Comparison of ENCODE assay signal across 8 cellular contexts in the genomic region with DNA sequence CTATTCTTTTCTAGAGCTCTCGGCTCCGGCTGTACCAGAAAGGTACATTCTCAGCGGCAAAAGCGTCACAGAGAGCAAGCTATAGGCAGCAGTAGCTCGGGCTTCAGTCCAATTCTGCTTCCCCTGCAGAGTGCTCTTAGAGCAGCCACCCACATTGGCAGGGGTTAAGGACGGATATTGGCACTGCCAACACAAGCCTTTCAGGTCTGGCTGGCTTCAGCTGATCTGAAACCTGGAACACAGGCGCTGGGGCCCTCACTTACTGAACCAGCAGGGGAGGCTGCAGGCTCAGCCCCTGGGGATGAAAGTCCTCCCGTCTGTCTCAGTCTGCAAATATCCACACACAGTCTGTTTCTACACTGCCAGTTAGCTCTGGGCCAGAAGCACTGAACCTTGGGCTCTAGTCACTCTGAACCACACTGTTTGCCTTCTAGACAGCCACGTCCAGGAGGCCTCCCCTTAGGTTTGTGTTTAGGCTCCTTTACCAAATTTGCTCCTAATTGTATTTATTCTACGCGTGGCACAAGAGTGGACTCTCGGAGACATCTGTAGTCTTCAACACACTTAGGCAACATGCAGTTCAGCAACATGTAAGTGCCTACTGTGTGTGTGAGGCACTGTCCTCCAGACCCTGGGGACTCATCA. TPM values are rescaled to one million over a fixed set of nuclear protein-coding genes. Genes with fewer than 3 reads are reported as not detected.
A peak's percentile ranks its signal among the peaks of the same experiment; 100 is the strongest.
DNase-seq lines count a peak whose midpoint lies in the region; ATAC-seq, FAIRE-seq and TF ChIP-seq lines count a peak whose summit lies in the region.

No MANE protein-coding gene starts in this region.

- H4K20me1 ChIP-seq in HepG2 (ENCODE audit: insufficient read depth, low read length): no peaks in the 10 kb centered on the region

- peaks cover 39% of the 10 kb centered on the region for H3K4me1 ChIP-seq in HepG2 (ENCODE audit: insufficient read depth, low read length)

- FAIRE-seq in bronchial epithelial cell (lab: Jason Lieb, UNC) (peak; percentile 64), HepG2 (lab: Jason Lieb, UNC) (peak; percentile 97)

- TF ChIP-seq EP300 in Ishikawa (IDR thresholded peaks at IDR 0.05; ENCODE audit: borderline replicate concordance) (no peak), HepG2 (IDR thresholded peaks at IDR 0.05; ENCODE audit: low read depth in 2 of 2, low read length in 2 of 2) (no peak), HepG2 (CRISPR knock-in tag; IDR thresholded peaks at IDR 0.05; ENCODE audit: borderline replicate concordance) (no peak)

- H3K4me2 ChIP-seq in HepG2 (ENCODE audit: low read depth, low read length): peak overlapping the region; percentile 58

- peak; percentile 100 for ATAC-seq in HepG2
- ATAC-seq in GM19452 (IDR thresholded peaks at IDR 0.05; ENCODE audit: unreplicated experiment): no peak
- no peak for ATAC-seq in HG03108 (IDR thresholded peaks at IDR 0.05; ENCODE audit: unreplicated experiment)

- TF ChIP-seq CTCF in bronchial epithelial cell (IDR thresholded peaks at IDR 0.05; ENCODE audit: insufficient read depth, low read length, severe bottlenecking) (peak; percentile 94), HepG2 (CRISPR knock-in tag; IDR thresholded peaks at IDR 0.05) (peak; percentile 98)

- POLR2A ChIA-PET in HepG2 (lab: Yijun Ruan, JAX): interaction anchor here (1.2 kb wide), 1 partner anchor 150 kb away, joined by 7 read pairs; no protein-coding TSS in a partner anchor

- WGBS in HepG2 (ENCODE audit: low lambda C conversion rate): 36% methylated on average over 9 of the region's 12 CpGs

- no peaks in the 10 kb centered on the region for H3K36me3 ChIP-seq in bronchial epithelial cell (ENCODE audit: control insufficient read depth, insufficient read depth, low read length)
- H3K36me3 ChIP-seq in HepG2 (replicated peaks in 1 of 2; ENCODE audit: control insufficient read depth in 1 of 2, insufficient read depth in 2 of 2, low read length in 2 of 2): peaks cover 0 to 11% of the 10 kb centered on the region in 2 experiments; a peak in 1 of 5 replicates

- H3K9me3 ChIP-seq in HepG2 (ENCODE audit: low read length): no peaks in the 10 kb centered on the region

- H3K27me3 ChIP-seq in bronchial epithelial cell (ENCODE audit: control insufficient read depth, insufficient read depth, low read length) (no peaks in the 10 kb centered on the region), HepG2 (ENCODE audit: control insufficient read depth in 1 of 2, insufficient read depth in 2 of 2, low read length in 2 of 2) (no peaks in the 10 kb centered on the region)

- H3K9ac ChIP-seq in HepG2 (ENCODE audit: insufficient read depth, low read depth, low read length): peak overlapping the region; percentile 48

- TF ChIP-seq RAD21 in Ishikawa (IDR thresholded peaks at IDR 0.05; ENCODE audit: low read depth) (peak; percentile 70), HepG2 (CRISPR knock-in tag; IDR thresholded peaks at IDR 0.05) (peak; percentile 99)

- no TSS peak for BruUV-seq in HepG2 (replicated peaks; lab: Mats Ljungman, UMichigan)

- H3K79me2 ChIP-seq in HepG2 (ENCODE audit: insufficient read depth, low read length): no peaks in the 10 kb centered on the region

- intact Hi-C loops in HepG2 (cut with micrococcal nuclease; ENCODE audit: unreplicated experiment): loop anchor here (1.0 to 5.0 kb wide), 3 partner anchors 62 to 149 kb away; no protein-coding TSS in a partner anchor

- no peak overlapping the region for H3K4me3 ChIP-seq in bronchial epithelial cell (ENCODE audit: low read depth, low read length)
- peak overlapping the region in 1 of 3 experiments; percentile 14; a peak in 1 of 6 replicates for H3K4me3 ChIP-seq in HepG2 (replicated peaks in 1 of 3; ENCODE audit: insufficient read depth in 1 of 3, low read depth in 2 of 3, low read length in 3 of 3)

- TF ChIP-seq POLR2A in HepG2 (IDR thresholded peaks at IDR 0.05; ENCODE audit: insufficient read depth in 1 of 2, low read depth in 2 of 2, low read length in 2 of 2): peak in 1 of 2 experiments; percentile 54; a peak in 2 of 4 replicates

- DNase-seq in AG08395 (ENCODE audit: low spot score) (peak; percentile 69), bronchial epithelial cell (ENCODE audit: low read depth) (peak; percentile 51), HepG2 (ENCODE audit: low spot score) (peak; percentile 92), NCI-H748 treated with DMSO at 0.1 percent for 48 hours (lab: John Stamatoyannopoulos, UW) (no peak)
- no peak for DNase-seq in stimulated activated naive CD4-positive, alpha-beta T cell (lab: John Stamatoyannopoulos, UW)

- CTCF ChIA-PET in HepG2 (lab: Yijun Ruan, JAX; ENCODE audit: low intra/inter-chr PET ratio, low total read pairs): interaction anchor here (1.6 to 2.2 kb wide), 2 partner anchors 137 to 150 kb away, joined by 4 to 26 read pairs; no protein-coding TSS in a partner anchor

- in situ Hi-C loops in HepG2 (cut with HindIII; ENCODE audit: extremely low pct_ligation_motif_present, low pct_unique_long_range_greater_than_20kb): loop anchor here (5.0 kb wide), 1 partner anchor 147 kb away; no protein-coding TSS in a partner anchor

- H3K27ac ChIP-seq in HepG2 (ENCODE audit: extremely low read length, insufficient read depth, low read length): peak overlapping the region; percentile 81

- H2AFZ ChIP-seq in HepG2 (ENCODE audit: low read length): no peak overlapping the region

TF ChIP-seq in Ishikawa, 13 proteins besides CTCF, POLR2A, EP300 and RAD21:
- peak; percentile 53 for TF ChIP-seq NFIC (IDR thresholded peaks at IDR 0.05)
- no peak for TF ChIP-seq TCF12 (IDR thresholded peaks at IDR 0.05; ENCODE audit: low read depth)

TF ChIP-seq in HepG2, 621 proteins besides CTCF, POLR2A, EP300 and RAD21 (continues in another document):
- TF ChIP-seq ZFY (CRISPR knock-in tag; IDR thresholded peaks at IDR 0.05) (peak; percentile 54; the same call in 1 of the 2 replicates), ZSCAN22 (CRISPR knock-in tag; IDR thresholded peaks at IDR 0.05) (no peak), NCOR1 (IDR thresholded peaks at IDR 0.05; ENCODE audit: borderline replicate concordance, low read length) (peak; percentile 24; the same call in 1 of the 2 replicates), TBL1XR1 (IDR thresholded peaks at IDR 0.05; ENCODE audit: borderline replicate concordance, low read length, partially characterized antibody) (no peak)

RNA-seq across cellular contexts. Expression of a gene that starts 40.1 kb away (rescaled TPM):
- total RNA-seq in bronchial epithelial cell (0.64 and 1.3 TPM in 2 replicates), HepG2 (2016; rRNA removed; fragmentation: Illumina TruSeq; extraction: Trizol) (0.31 TPM in 1 of 2 replicates, not detected in the other)
- total RNA-seq in HepG2 (2016; cell fraction: cytosol; rRNA removed; fragmentation: Illumina TruSeq; extraction: Trizol; ENCODE audit: low read depth): not detected in 2 replicates
- 0.12 and 0.26 TPM in 2 replicates for total RNA-seq in HepG2 (2016; cell fraction: insoluble cytoplasmic fraction; rRNA removed; fragmentation: Illumina TruSeq; extraction: Trizol)
- 0.06 and 0.07 TPM in 2 replicates for total RNA-seq in HepG2 (2016; cell fraction: membrane; rRNA removed; fragmentation: Illumina TruSeq; extraction: Trizol)
- not detected in 2 replicates for total RNA-seq in HepG2 (2016; cell fraction: nucleus; rRNA removed; fragmentation: Illumina TruSeq; extraction: Trizol)
- polyA plus RNA-seq in HepG2 (2011; rRNA removed): 0.04 and 0.10 TPM in 2 replicates
- 0.09 and 0.12 TPM in 2 replicates for polyA plus RNA-seq in HepG2 (2011; cell fraction: cytosol; rRNA removed)
- polyA plus RNA-seq in HepG2 (2011; cell fraction: nucleus; rRNA removed): 1.1 and 1.2 TPM in 2 replicates
- polyA plus RNA-seq in HepG2 (2012): 0.23 and 0.39 TPM in 2 replicates
- polyA plus RNA-seq in HepG2 (2016; cell fraction: cytosol; fragmentation: Illumina TruSeq; extraction: Trizol; ENCODE audit: low read depth): not detected in 2 replicates
- polyA plus RNA-seq in HepG2 (2016; cell fraction: insoluble cytoplasmic fraction; fragmentation: Illumina TruSeq; extraction: Trizol; ENCODE audit: low read depth): 0.08 TPM in 1 of 2 replicates, not detected in the other
- 0.06 and 0.09 TPM in 2 replicates for polyA plus RNA-seq in HepG2 (2016; cell fraction: membrane; fragmentation: Illumina TruSeq; extraction: Trizol; ENCODE audit: low read depth)
- 0.84 TPM in 1 of 2 replicates, not detected in the other for polyA plus RNA-seq in HepG2 (2016; cell fraction: nucleus; fragmentation: Illumina TruSeq; extraction: Trizol; ENCODE audit: insufficient read depth, low read depth)
- 0.12 and 0.56 TPM in 2 replicates for polyA minus RNA-seq in HepG2 (2011; rRNA and poly(A)+ RNA removed; ENCODE audit: low replicate concordance)
- polyA minus RNA-seq in HepG2 (2011; cell fraction: cytosol; rRNA and poly(A)+ RNA removed): not detected in 2 replicates
- polyA minus RNA-seq in HepG2 (2011; cell fraction: nucleus; rRNA and poly(A)+ RNA removed): 0.12 and 0.13 TPM in 2 replicates

RNA-seq across cellular contexts. Expression of a gene that starts 53.2 kb away (rescaled TPM):
- total RNA-seq in bronchial epithelial cell (54.4 and 69.0 TPM in 2 replicates), HepG2 (2016; rRNA removed; fragmentation: Illumina TruSeq; extraction: Trizol) (28.2 and 28.5 TPM in 2 replicates)
- 14.6 and 20.0 TPM in 2 replicates for total RNA-seq in HepG2 (2016; cell fraction: cytosol; rRNA removed; fragmentation: Illumina TruSeq; extraction: Trizol; ENCODE audit: low read depth)
- total RNA-seq in HepG2 (2016; cell fraction: insoluble cytoplasmic fraction; rRNA removed; fragmentation: Illumina TruSeq; extraction: Trizol): 30.5 and 31.5 TPM in 2 replicates
- total RNA-seq in HepG2 (2016; cell fraction: membrane; rRNA removed; fragmentation: Illumina TruSeq; extraction: Trizol): 29.3 and 32.1 TPM in 2 replicates
- 13.5 and 15.0 TPM in 2 replicates for total RNA-seq in HepG2 (2016; cell fraction: nucleus; rRNA removed; fragmentation: Illumina TruSeq; extraction: Trizol)
- 23.7 and 30.7 TPM in 2 replicates for polyA plus RNA-seq in HepG2 (2011; rRNA removed)
- polyA plus RNA-seq in HepG2 (2011; cell fraction: cytosol; rRNA removed): 28.7 and 32.0 TPM in 2 replicates
- polyA plus RNA-seq in HepG2 (2011; cell fraction: nucleus; rRNA removed): 12.2 and 17.3 TPM in 2 replicates
- polyA plus RNA-seq in HepG2 (2012): 7.1 and 10.8 TPM in 2 replicates
- 21.4 and 25.7 TPM in 2 replicates for polyA plus RNA-seq in HepG2 (2016; cell fraction: cytosol; fragmentation: Illumina TruSeq; extraction: Trizol; ENCODE audit: low read depth)
- polyA plus RNA-seq in HepG2 (2016; cell fraction: insoluble cytoplasmic fraction; fragmentation: Illumina TruSeq; extraction: Trizol; ENCODE audit: low read depth): 30.2 and 32.2 TPM in 2 replicates
- 25.8 and 29.0 TPM in 2 replicates for polyA plus RNA-seq in HepG2 (2016; cell fraction: membrane; fragmentation: Illumina TruSeq; extraction: Trizol; ENCODE audit: low read depth)
- 19.9 and 28.4 TPM in 2 replicates for polyA plus RNA-seq in HepG2 (2016; cell fraction: nucleus; fragmentation: Illumina TruSeq; extraction: Trizol; ENCODE audit: insufficient read depth, low read depth)
- polyA minus RNA-seq in HepG2 (2011; rRNA and poly(A)+ RNA removed; ENCODE audit: low replicate concordance): 18.1 and 38.8 TPM in 2 replicates
- 2.6 and 5.9 TPM in 2 replicates for polyA minus RNA-seq in HepG2 (2011; cell fraction: cytosol; rRNA and poly(A)+ RNA removed)
- 1.7 TPM in 1 of 2 replicates, not detected in the other for polyA minus RNA-seq in HepG2 (2011; cell fraction: nucleus; rRNA and poly(A)+ RNA removed)

Comparison
In these comparisons a context has a peak if more than half of its experiments do, and no peak if none do; other contexts are left out.
1. DNase-seq: peak in AG08395 (single experiment), bronchial epithelial cell (single experiment) and HepG2 (single experiment); none in stimulated activated naive CD4-positive, alpha-beta T cell (0 of 6) and NCI-H748 treated with DMSO at 0.1 percent for 48 hours (single experiment).